7 cellular contexts compared by ENCODE assay signal in genomic region chr5:51604324-51604723, GRCh38.
"Had no signal": no experiment of that assay in that cellular context is flagged by ENCODE, and none has a peak within 500 bp of the region (broad histone marks: within the 10 kb centered on the region; RNA-seq: fewer than 3 reads in every experiment).

No MANE protein-coding gene starts in this region.

- FAIRE-seq: G401.6, GM12891, GM12892, GM18507, GM19239 had no signal

- DNase-seq: GDM1, GF-D8 had no signal
